8 cellular contexts compared by ENCODE assay signal in the genomic region with DNA sequence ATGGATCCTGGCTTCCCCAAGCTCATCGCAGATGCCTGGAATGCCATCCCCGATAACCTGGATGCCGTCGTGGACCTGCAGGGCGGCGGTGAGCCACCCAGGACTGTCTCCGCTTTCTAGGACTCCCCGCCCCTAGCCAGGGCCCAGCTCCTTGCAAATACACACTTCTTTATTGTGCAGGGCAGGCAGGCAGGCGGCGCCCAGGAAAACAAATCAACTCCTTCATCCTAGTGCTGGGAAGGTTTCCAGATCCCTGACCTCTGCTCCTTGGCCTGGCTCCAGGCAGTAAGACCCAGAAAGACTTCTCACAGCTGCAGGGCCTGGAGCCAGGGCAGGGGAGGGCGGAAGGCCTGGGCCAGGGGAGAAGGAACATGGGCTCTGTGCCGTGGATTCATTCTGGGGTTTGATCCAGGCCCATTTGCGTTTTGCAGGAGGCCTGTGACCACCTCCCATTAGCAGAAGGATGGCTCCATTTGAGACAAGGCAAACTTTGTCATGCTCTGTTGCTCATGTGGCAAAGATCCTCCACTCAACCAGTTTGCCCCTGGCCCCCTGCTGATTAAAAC. TPM values are rescaled to one million over a fixed set of nuclear protein-coding genes. Genes with fewer than 3 reads are reported as not detected.
DNase-seq lines count a peak whose midpoint lies in the region; ATAC-seq and TF ChIP-seq lines count a peak whose summit lies in the region.

No MANE protein-coding gene starts in this region.

- H3K9me3 ChIP-seq in IMR-90 (ENCODE audit: control insufficient read depth, insufficient read depth, low read length), result no peaks in the 10 kb centered on the region
- H3K9me3 ChIP-seq in ascending aorta, result no peaks in the 10 kb centered on the region
- no peaks in the 10 kb centered on the region for H3K9me3 ChIP-seq in stomach smooth muscle (ENCODE audit: control insufficient read depth in 2 of 2, low read length in 2 of 2)

- intact Hi-C loops in IMR-90 (cut with micrococcal nuclease) (no loop called here), ascending aorta (cut with DNase I) (loop anchor here (5.0 to 10.0 kb wide), 2 partner anchors 36 to 1998 kb away; a partner anchor contains a TSS)

- TF ChIP-seq CTCF in IMR-90 (conservative IDR thresholded peaks at IDR 0.05; ENCODE audit: low read depth, low read length) (no peak), ascending aorta (IDR thresholded peaks at IDR 0.05) (no peak), GM10266 (IDR thresholded peaks at IDR 0.05; ENCODE audit: control insufficient read depth, insufficient read depth, low read depth, missing control alignments) (no peak)

- dilution Hi-C loops in IMR-90 (cut with HindIII; ENCODE audit: low sequenced_read_pairs, unreplicated experiment), result no loop called here

- no peak overlapping the region; the same call in 1 of the 2 replicates for H3K23ac ChIP-seq in IMR-90 (ENCODE audit: low read depth, low read length)

- DNase-seq in IMR-90 (peak; percentile 93), ascending aorta (ENCODE audit: low spot score in 2 of 2) (peak in 1 of 2 donors; percentile 82), inferior parietal cortex (ENCODE audit: extremely low spot score) (peak; percentile 93), GM10266 (ENCODE audit: extremely low spot score) (no peak), NOMO-1 treated with DMSO at 0.1 percent for 48 hours (lab: John Stamatoyannopoulos, UW; ENCODE audit: unreplicated experiment) (no peak)
- DNase-seq in activated CD8-positive, alpha-beta memory T cell treated with anti-CD3 and anti-CD28 coated beads, Interleukin-2, amount 50 U/mL, for 48 hours, result no peak

- peak overlapping the region; percentile 27; the same call in 1 of the 2 replicates for H3K14ac ChIP-seq in IMR-90 (replicated peaks; ENCODE audit: low read depth, low read length)

- in situ Hi-C loops in IMR-90 (cut with MboI; ENCODE audit: low sequenced_read_pairs), result no loop called here

- TF ChIP-seq POLR2A in IMR-90 (IDR thresholded peaks at IDR 0.05; ENCODE audit: low read depth, low read length), result no peak

- H3K27me3 ChIP-seq in IMR-90 (ENCODE audit: control insufficient read depth, insufficient read depth, low read length) (no peaks in the 10 kb centered on the region), ascending aorta (no peaks in the 10 kb centered on the region), stomach smooth muscle (ENCODE audit: control insufficient read depth in 1 of 2, insufficient read depth in 2 of 2, low read length in 2 of 2) (no peaks in the 10 kb centered on the region)

- H3K4me1 ChIP-seq in IMR-90 (ENCODE audit: control insufficient read depth, insufficient read depth, low read length) (peaks cover 31% of the 10 kb centered on the region), ascending aorta (peaks cover 3 to 23% of the 10 kb centered on the region in 2 donors), stomach smooth muscle (ENCODE audit: control insufficient read depth, insufficient read depth, low read length) (peaks cover 37% of the 10 kb centered on the region)

- H4K5ac ChIP-seq in IMR-90 (ENCODE audit: low read depth, low read length), result no peak overlapping the region

- H3K9ac ChIP-seq in IMR-90 (ENCODE audit: low read depth, low read length) (no peak overlapping the region), stomach smooth muscle (ENCODE audit: low read length in 2 of 2) (no peak overlapping the region)

- no peak overlapping the region for H3K4me2 ChIP-seq in IMR-90 (ENCODE audit: low read depth, low read length)

- H2BK20ac ChIP-seq in IMR-90 (ENCODE audit: low read depth, low read length), result peak overlapping the region; percentile 35; the same call in 1 of the 2 replicates

- peak overlapping the region; percentile 35; the same call in 1 of the 2 replicates for H2BK120ac ChIP-seq in IMR-90 (ENCODE audit: low read depth, low read length)

- CTCF ChIA-PET in IMR-90 (lab: Yijun Ruan, JAX), result interaction anchor here (0.8 to 1.4 kb wide), 6 partner anchors 12 to 38 kb away, joined by 3 to 5 read pairs (median 3); no protein-coding TSS in a partner anchor

- peak overlapping the region; percentile 53; the same call in 1 of the 2 replicates for H4K91ac ChIP-seq in IMR-90 (ENCODE audit: insufficient read depth, low read depth, low read length)

- BruUV-seq in IMR-90 (replicated peaks; lab: Mats Ljungman, UMichigan), result no TSS peak

- H4K8ac ChIP-seq in IMR-90 (ENCODE audit: low read depth in 2 of 2, low read length in 2 of 2), result peak overlapping the region in 1 of 2 experiments; percentile 60; a peak in 1 of 4 replicates

- H2AK9ac ChIP-seq in IMR-90 (replicated peaks; ENCODE audit: low read depth, low read length, poor library complexity), result peak overlapping the region; percentile 74

- H4K20me1 ChIP-seq in IMR-90 (ENCODE audit: insufficient read depth, low read length), result peaks cover 3% of the 10 kb centered on the region

- ATAC-seq in IMR-90 (ENCODE audit: low read depth), result peak; percentile 55
- ATAC-seq in HG03469 (IDR thresholded peaks at IDR 0.05; ENCODE audit: unreplicated experiment), result no peak

- H3K4ac ChIP-seq in IMR-90 (ENCODE audit: low read depth, low read length), result peak overlapping the region; percentile 74

- H2AFZ ChIP-seq in IMR-90 (replicated peaks; ENCODE audit: low read length, poor library complexity), result peak overlapping the region; percentile 77

- WGBS in IMR-90 (ENCODE audit: extremely low coverage in 2 of 2, insufficient read length in 1 of 2), 2 experiments, result 20% methylated on average over 1 of the region's 13 CpGs; no CpG with 5 or more reads in 1 of the 2 experiments

- POLR2A ChIA-PET in IMR-90 (lab: Charles Lee; ENCODE audit: unreplicated experiment), result interaction anchor here (0.6 to 0.8 kb wide), 2 partner anchors 11 to 56 kb away, joined by 3 to 4 read pairs; no protein-coding TSS in a partner anchor

- no peak overlapping the region for H3K18ac ChIP-seq in IMR-90 (ENCODE audit: low read depth, low read length)

- no peak overlapping the region for H2BK5ac ChIP-seq in IMR-90 (ENCODE audit: low read depth, low read length, poor library complexity, severe bottlenecking)

- H3K27ac ChIP-seq in IMR-90 (ENCODE audit: insufficient read depth, low read length), result peak overlapping the region; percentile 44; the same call in 1 of the 2 replicates
- peak overlapping the region; percentile 37 to 59 for H3K27ac ChIP-seq in ascending aorta
- peak overlapping the region; percentile 60 for H3K27ac ChIP-seq in stomach smooth muscle (ENCODE audit: low read length)

- no peak for TF ChIP-seq RAD21 in IMR-90 (IDR thresholded peaks at IDR 0.05; ENCODE audit: low read length)

- peaks cover 0 to 16% of the 10 kb centered on the region in 2 experiments; a peak in 2 of 4 replicates for H3K79me1 ChIP-seq in IMR-90 (ENCODE audit: low read depth in 1 of 2, low read length in 2 of 2)

- H3K36me3 ChIP-seq in IMR-90 (ENCODE audit: control insufficient read depth, insufficient read depth, low read length), result peaks cover 61% of the 10 kb centered on the region
- H3K36me3 ChIP-seq in ascending aorta, result peaks cover 33 to 52% of the 10 kb centered on the region in 2 donors
- peaks cover 0 to 4% of the 10 kb centered on the region in 2 donors for H3K36me3 ChIP-seq in stomach smooth muscle (ENCODE audit: control insufficient read depth in 2 of 2, insufficient read depth in 2 of 2, low read length in 2 of 2)

- H3K9me1 ChIP-seq in IMR-90 (ENCODE audit: insufficient read depth, low read length), result peaks cover 15% of the 10 kb centered on the region

- H2AK5ac ChIP-seq in IMR-90 (ENCODE audit: low read depth, low read length), result peak overlapping the region; percentile 66; the same call in 1 of the 2 replicates

- H2BK15ac ChIP-seq in IMR-90 (ENCODE audit: low read depth, low read length), result peak overlapping the region; percentile 42; the same call in 1 of the 3 replicates

- H3K4me3 ChIP-seq in IMR-90 (ENCODE audit: insufficient read depth, low read depth, low read length), result no peak overlapping the region
- H3K4me3 ChIP-seq in ascending aorta, result no peak overlapping the region
- peak overlapping the region in 1 of 2 donors; percentile 40 for H3K4me3 ChIP-seq in stomach smooth muscle (ENCODE audit: low read length in 2 of 2)

- H3K56ac ChIP-seq in IMR-90 (ENCODE audit: extremely low read depth, insufficient read depth, low read length), result no peak overlapping the region

TF ChIP-seq in IMR-90, 13 proteins besides CTCF, POLR2A, EP300 and RAD21:
- TF ChIP-seq CHD1 (IDR thresholded peaks at IDR 0.05; ENCODE audit: low read depth, low read length), result no peak
- 0 out of 2 replicates have a peak, but pooled peaks have one; percentile 41 for TF ChIP-seq MXI1 (IDR thresholded peaks at IDR 0.05; ENCODE audit: borderline replicate concordance, low read depth, low read length)

RNA-seq across cellular contexts. Expression of a gene that starts 6.0 kb away (rescaled TPM):
- total RNA-seq in IMR-90 (2012; rRNA removed) (8.6 and 15.6 TPM in 2 replicates), ascending aorta (44.2 TPM)
- polyA plus RNA-seq in IMR-90 (2012; rRNA removed), result 6.0 and 8.7 TPM in 2 replicates
- 3.1 and 7.7 TPM in 2 replicates for polyA plus RNA-seq in IMR-90 (2012; cell fraction: cytosol; rRNA removed)
- 16.6 and 16.7 TPM in 2 replicates for polyA plus RNA-seq in IMR-90 (2012; cell fraction: nucleus; rRNA removed; ENCODE audit: low replicate concordance)

RNA-seq across cellular contexts. Expression of a gene that starts 23.9 kb away (rescaled TPM):
- total RNA-seq in IMR-90 (2012; rRNA removed) (164 and 240 TPM in 2 replicates), ascending aorta (325 TPM)
- 567 and 574 TPM in 2 replicates for polyA plus RNA-seq in IMR-90 (2012; rRNA removed)
- 665 and 744 TPM in 2 replicates for polyA plus RNA-seq in IMR-90 (2012; cell fraction: cytosol; rRNA removed)
- 209 and 252 TPM in 2 replicates for polyA plus RNA-seq in IMR-90 (2012; cell fraction: nucleus; rRNA removed; ENCODE audit: low replicate concordance)

Comparison
In these comparisons a context has a peak if more than half of its experiments do, and no peak if none do; other contexts are left out.
1. DNase-seq: peak in IMR-90 (single experiment) and inferior parietal cortex (single experiment); none in activated CD8-positive, alpha-beta memory T cell treated with anti-CD3 and anti-CD28 coated beads, Interleukin-2, amount 50 U/mL, for 48 hours (single experiment), GM10266 (single experiment) and NOMO-1 treated with DMSO at 0.1 percent for 48 hours (single experiment).
2. Peak in every context shown above with its lines, with median percentiles within 50 percentile points of each other: H3K27ac ChIP-seq.